Comparison of ENCODE assay signal across 7 cellular contexts in genomic region chr16:29200681-29201080, GRCh38.
DNase-seq lines count a peak whose midpoint lies in the region; ATAC-seq, FAIRE-seq and TF ChIP-seq lines count a peak whose summit lies in the region.
"Not testable (repeated sequence)": the region's sequence is repeated elsewhere in the genome, so short reads cannot be mapped to it uniquely, and the experiment has no call there.

No MANE protein-coding gene starts in this region.

- not testable (repeated sequence) for H3K36me3 ChIP-seq in SK-N-SH (replicated peaks in 1 of 2; ENCODE audit: control insufficient read depth in 1 of 2, insufficient read depth in 2 of 2, low read length in 1 of 2); gastroesophageal sphincter; kidney (ENCODE audit: control insufficient read depth in 1 of 2, insufficient read depth in 2 of 2, low read length in 2 of 2); osteoblast (ENCODE audit: insufficient read depth, low read length); spleen

- POLR2A ChIA-PET in AG04450 (lab: Yijun Ruan, JAX); SK-N-SH (lab: Yijun Ruan, JAX): not testable (repeated sequence)

- TF ChIP-seq EP300 in SK-N-SH (IDR thresholded peaks at IDR 0.05; ENCODE audit: borderline replicate concordance in 1 of 2, low read depth in 1 of 2, low read length in 1 of 2); gastroesophageal sphincter (IDR thresholded peaks at IDR 0.05): not testable (repeated sequence)

- H2AFZ ChIP-seq in SK-N-SH (ENCODE audit: low read depth); osteoblast (ENCODE audit: low read length): not testable (repeated sequence)

- intact Hi-C loops in kidney (cut with DNase I); spleen (cut with DNase I; ENCODE audit: low total_unique reads): not testable (repeated sequence)

- not testable (repeated sequence) for H3K4me3 ChIP-seq in AG04450 (ENCODE audit: low read depth, low read length); SK-N-SH (ENCODE audit: low read depth in 2 of 2, low read length in 1 of 2); coronary artery; gastroesophageal sphincter; kidney (ENCODE audit: low read length in 2 of 2); osteoblast (ENCODE audit: insufficient read depth, low read length); spleen

- WGBS in SK-N-SH (ENCODE audit: low lambda C conversion rate), result 89% methylated on average over 9 of the region's 9 CpGs
- 66% methylated on average over 6 to 9 of the region's 9 CpGs for WGBS in gastroesophageal sphincter (ENCODE audit: low coverage in 1 of 2), 2 donors
- WGBS in spleen, 5 donors, result 87 to 94% (median 88%) methylated on average over 9 of the region's 9 CpGs

- not testable (repeated sequence) for H3K9ac ChIP-seq in SK-N-SH; kidney (ENCODE audit: low read length in 2 of 2)

- not testable (repeated sequence) for H4K20me1 ChIP-seq in SK-N-SH (ENCODE audit: insufficient read depth); osteoblast (ENCODE audit: insufficient read depth, low read length)

- not testable (repeated sequence) for DNase-seq in AG04450 (ENCODE audit: low read depth, low spot score); SK-N-SH; osteoblast (ENCODE audit: insufficient read length, low spot score, missing footprints)
- DNase-seq in coronary artery (ENCODE audit: low spot score) (peak; percentile 45), kidney (peak; percentile 14), spleen (peak; percentile 12)

- not testable (repeated sequence) for H3K79me2 ChIP-seq in SK-N-SH (ENCODE audit: insufficient read depth); osteoblast (ENCODE audit: insufficient read depth, low read length)

- not testable (repeated sequence) for ATAC-seq in gastroesophageal sphincter

- H3K27ac ChIP-seq in AG04450 (ENCODE audit: low read depth, low read length), result peak overlapping the region; percentile 91
- peak overlapping the region; percentile 68 to 71; a peak in 3 of 4 replicates for H3K27ac ChIP-seq in SK-N-SH (ENCODE audit: low read depth in 2 of 2, low read length in 1 of 2)
- H3K27ac ChIP-seq in coronary artery, result peak overlapping the region; percentile 65 to 83
- peak overlapping the region in 3 of 4 donors; percentile 81 to 90 (median 90) for H3K27ac ChIP-seq in gastroesophageal sphincter
- not testable (repeated sequence) for H3K27ac ChIP-seq in kidney (ENCODE audit: low read depth in 2 of 2, low read length in 2 of 2); spleen
- H3K27ac ChIP-seq in osteoblast (ENCODE audit: low read depth, low read length), result peak overlapping the region; percentile 83

- peaks cover 3 to 44% of the 10 kb centered on the region in 2 experiments; a peak in 1 of 4 replicates for H3K4me1 ChIP-seq in SK-N-SH (ENCODE audit: control insufficient read depth in 1 of 2, insufficient read depth in 2 of 2, low read depth in 1 of 2, low read length in 1 of 2)
- peaks cover 0 to 56% (median 28%) of the 10 kb centered on the region in 3 donors for H3K4me1 ChIP-seq in gastroesophageal sphincter
- H3K4me1 ChIP-seq in kidney (ENCODE audit: control insufficient read depth in 1 of 2, insufficient read depth in 1 of 2, low read depth in 1 of 2, low read length in 2 of 2); spleen: not testable (repeated sequence)
- H3K4me1 ChIP-seq in osteoblast (ENCODE audit: insufficient read depth, low read length), result peaks cover 11% of the 10 kb centered on the region

- H3K9me2 ChIP-seq in SK-N-SH, result not testable (repeated sequence)

- not testable (repeated sequence) for TF ChIP-seq RAD21 in SK-N-SH (IDR thresholded peaks at IDR 0.05; ENCODE audit: low read length)

- FAIRE-seq in kidney (lab: Jason Lieb, UNC), result not testable (repeated sequence)

- H3K9me3 ChIP-seq in AG04450 (ENCODE audit: control insufficient read depth, insufficient read depth, low read length); SK-N-SH; gastroesophageal sphincter; kidney (ENCODE audit: control insufficient read depth in 1 of 2, low read length in 2 of 2); osteoblast (ENCODE audit: low read depth, low read length); spleen: not testable (repeated sequence)

- CTCF ChIA-PET in AG04450 (lab: Charles Lee); SK-N-SH (lab: Yijun Ruan, JAX): not testable (repeated sequence)

- not testable (repeated sequence) for H3K27me3 ChIP-seq in AG04450 (ENCODE audit: control insufficient read depth, insufficient read depth, low read length); SK-N-SH (ENCODE audit: insufficient read depth); gastroesophageal sphincter; osteoblast (ENCODE audit: insufficient read depth, low read length); spleen (replicated peaks in 1 of 7)

- H3F3A ChIP-seq in SK-N-SH (replicated peaks; ENCODE audit: insufficient read depth), result not testable (repeated sequence)

- not testable (repeated sequence) for H3K4me2 ChIP-seq in SK-N-SH
- peak overlapping the region; percentile 76 for H3K4me2 ChIP-seq in osteoblast (ENCODE audit: insufficient read depth, low read length)

- TF ChIP-seq CTCF in AG04450 (IDR thresholded peaks at IDR 0.05; ENCODE audit: low read depth, low read length); SK-N-SH (IDR thresholded peaks at IDR 0.05); coronary artery (IDR thresholded peaks at IDR 0.05); gastroesophageal sphincter (IDR thresholded peaks at IDR 0.05); kidney (IDR thresholded peaks at IDR 0.05; ENCODE audit: borderline replicate concordance, extremely low read depth, insufficient read depth); osteoblast (IDR thresholded peaks at IDR 0.05; ENCODE audit: extremely low read depth, low read depth, low read length); spleen (IDR thresholded peaks at IDR 0.05 in 8 of 11, conservative IDR thresholded peaks at IDR 0.05 in 3 of 11): not testable (repeated sequence)

- not testable (repeated sequence) for TF ChIP-seq POLR2A in gastroesophageal sphincter (IDR thresholded peaks at IDR 0.05); spleen (IDR thresholded peaks at IDR 0.05)
